27 cellular contexts compared by ENCODE assay signal in the genomic region with DNA sequence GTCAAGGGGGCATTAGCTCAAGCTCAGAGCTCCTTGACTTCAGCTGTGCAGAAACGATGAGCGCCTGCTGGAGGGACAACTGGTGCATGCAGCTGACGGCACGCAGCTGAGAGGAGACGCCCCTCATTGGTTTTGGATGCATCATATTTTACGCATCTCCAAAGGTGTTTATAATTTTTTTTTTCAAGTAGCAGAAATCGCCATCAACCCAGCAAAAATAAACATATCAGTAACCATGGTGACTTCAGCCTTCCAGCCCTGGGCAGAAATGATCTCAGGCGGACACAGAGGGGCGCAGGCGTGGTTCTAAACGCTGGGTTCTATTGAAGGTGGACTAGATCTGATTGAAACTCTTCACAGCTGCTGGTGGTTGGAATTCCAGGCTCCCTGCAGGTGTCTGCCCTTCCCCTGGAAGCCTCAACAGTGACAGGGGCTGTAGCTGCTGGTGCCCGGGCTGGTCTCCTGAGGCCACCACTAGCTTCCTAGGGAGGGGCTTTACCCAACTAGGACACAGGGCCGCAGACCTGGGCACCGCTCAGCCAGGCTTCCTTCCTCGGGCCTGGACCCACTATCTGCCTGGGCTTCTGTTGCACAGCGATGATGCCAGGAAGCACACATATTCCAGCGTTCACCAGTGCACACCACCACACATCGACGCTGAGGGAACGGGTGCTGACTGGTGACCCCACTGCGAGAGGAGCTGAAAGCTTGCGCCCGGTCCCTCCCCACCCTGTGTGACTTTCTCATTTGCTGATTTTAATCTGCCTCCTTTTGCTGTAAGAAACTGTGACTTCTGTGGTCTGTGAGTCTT.
DNase-seq lines count a peak whose midpoint lies in the region; ATAC-seq and TF ChIP-seq lines count a peak whose summit lies in the region.
"Had no signal": no experiment of that assay in that cellular context is flagged by ENCODE, and none has a peak within 500 bp of the region (broad histone marks: within the 10 kb centered on the region; RNA-seq: fewer than 3 reads in every experiment).

No MANE protein-coding gene starts in this region.

- H3K4me1 Mint-ChIP-seq in activated naive CD8-positive, alpha-beta T cell treated with anti-CD3 and anti-CD28 coated beads, Interleukin-2, amount 10 ng/mL, durations not matched to agents 7 days and 5 days = no peaks in the 10 kb centered on the region
- peaks cover 6% of the 10 kb centered on the region for H3K4me1 Mint-ChIP-seq in activated naive CD8-positive, alpha-beta T cell treated with anti-CD3 and anti-CD28 coated beads, Interleukin-2, amount 50 U/mL, for 24 hours
- H3K4me1 Mint-ChIP-seq in naive B cell = peaks cover 0 to 6% (median 4%) of the 10 kb centered on the region in 3 donors

- intact Hi-C loops in upper lobe of right lung (cut with DNase I) = no loop called here

- no peaks in the 10 kb centered on the region for H3K27me3 ChIP-seq in upper lobe of right lung
- H3K27me3 ChIP-seq: gastrocnemius medialis, pancreas, thyroid gland had no signal

- no peak overlapping the region for H3K27ac ChIP-seq in upper lobe of right lung
- H3K27ac ChIP-seq: gastrocnemius medialis, lower lobe of right lung, pancreas, stomach, thyroid gland had no signal

- TF ChIP-seq CTCF in upper lobe of right lung (IDR thresholded peaks at IDR 0.05) = no peak

- POLR2A ChIA-PET in activated naive CD8-positive, alpha-beta T cell treated with anti-CD3 and anti-CD28 coated beads, Interleukin-2, amount 10 ng/mL, durations not matched to agents 7 days and 5 days (lab: Charles Lee) = interaction anchor here (0.6 kb wide), 1 partner anchor 113 kb away, joined by 4 read pairs; no protein-coding TSS in a partner anchor

- H3K36me3 Mint-ChIP-seq in activated naive CD8-positive, alpha-beta T cell treated with anti-CD3 and anti-CD28 coated beads, Interleukin-2, amount 10 ng/mL, durations not matched to agents 7 days and 5 days = no peaks in the 10 kb centered on the region
- H3K36me3 Mint-ChIP-seq in activated naive CD8-positive, alpha-beta T cell treated with anti-CD3 and anti-CD28 coated beads, Interleukin-2, amount 50 U/mL, for 24 hours (ENCODE audit: low read depth) = no peaks in the 10 kb centered on the region
- no peaks in the 10 kb centered on the region for H3K36me3 Mint-ChIP-seq in naive B cell

- no peaks in the 10 kb centered on the region for H3K9me3 ChIP-seq in upper lobe of right lung
- H3K9me3 ChIP-seq: gastrocnemius medialis, lower lobe of right lung, pancreas, stomach, thyroid gland had no signal

- peaks cover 3% of the 10 kb centered on the region for H3K27me3 Mint-ChIP-seq in activated naive CD8-positive, alpha-beta T cell treated with anti-CD3 and anti-CD28 coated beads, Interleukin-2, amount 10 ng/mL, durations not matched to agents 7 days and 5 days
- H3K27me3 Mint-ChIP-seq in activated naive CD8-positive, alpha-beta T cell treated with anti-CD3 and anti-CD28 coated beads, Interleukin-2, amount 50 U/mL, for 24 hours = no peaks in the 10 kb centered on the region
- H3K27me3 Mint-ChIP-seq in naive B cell = peaks cover 17 to 39% (median 37%) of the 10 kb centered on the region in 3 donors
- H3K27me3 Mint-ChIP-seq: activated CD8-positive, alpha-beta T cell treated with anti-CD3 and anti-CD28 coated beads for 36 hours had no signal

- no peak overlapping the region for H3K4me3 ChIP-seq in upper lobe of right lung
- H3K4me3 ChIP-seq: gastrocnemius medialis, lower lobe of right lung, pancreas, stomach, thyroid gland had no signal

- H3K9me3 Mint-ChIP-seq in activated naive CD8-positive, alpha-beta T cell treated with anti-CD3 and anti-CD28 coated beads, Interleukin-2, amount 10 ng/mL, durations not matched to agents 7 days and 5 days = no peaks in the 10 kb centered on the region
- H3K9me3 Mint-ChIP-seq in activated naive CD8-positive, alpha-beta T cell treated with anti-CD3 and anti-CD28 coated beads, Interleukin-2, amount 50 U/mL, for 24 hours = no peaks in the 10 kb centered on the region
- no peaks in the 10 kb centered on the region for H3K9me3 Mint-ChIP-seq in naive B cell
- H3K9me3 Mint-ChIP-seq: activated CD8-positive, alpha-beta T cell treated with anti-CD3 and anti-CD28 coated beads for 36 hours; nephron progenitor cell had no signal

- H3K4me3 Mint-ChIP-seq in activated naive CD8-positive, alpha-beta T cell treated with anti-CD3 and anti-CD28 coated beads, Interleukin-2, amount 10 ng/mL, durations not matched to agents 7 days and 5 days = no peak overlapping the region
- no peak overlapping the region for H3K4me3 Mint-ChIP-seq in activated naive CD8-positive, alpha-beta T cell treated with anti-CD3 and anti-CD28 coated beads, Interleukin-2, amount 50 U/mL, for 24 hours
- H3K4me3 Mint-ChIP-seq in naive B cell = no peak overlapping the region
- H3K4me3 Mint-ChIP-seq: activated CD8-positive, alpha-beta T cell treated with anti-CD3 and anti-CD28 coated beads for 36 hours; nephron progenitor cell had no signal

- peaks cover 18% of the 10 kb centered on the region for H3K4me1 ChIP-seq in upper lobe of right lung

- ATAC-seq in activated naive CD8-positive, alpha-beta T cell treated with anti-CD3 and anti-CD28 coated beads, Interleukin-2, amount 10 ng/mL, durations not matched to agents 7 days and 5 days (ENCODE audit: low read depth) = no peak
- ATAC-seq in activated naive CD8-positive, alpha-beta T cell treated with anti-CD3 and anti-CD28 coated beads, Interleukin-2, amount 50 U/mL, for 24 hours = no peak
- peak; percentile 78 to 82 for ATAC-seq in naive B cell (ENCODE audit: low read depth in 2 of 2)
- ATAC-seq in upper lobe of right lung = no peak
- no peak for ATAC-seq in GM21423 (IDR thresholded peaks at IDR 0.05; ENCODE audit: unreplicated experiment)
- ATAC-seq: activated CD8-positive, alpha-beta T cell treated with anti-CD3 and anti-CD28 coated beads for 36 hours; gastrocnemius medialis; HepG2; lower lobe of right lung; Panc1; pancreas had no signal

- no peak overlapping the region for H3K27ac Mint-ChIP-seq in activated naive CD8-positive, alpha-beta T cell treated with anti-CD3 and anti-CD28 coated beads, Interleukin-2, amount 10 ng/mL, durations not matched to agents 7 days and 5 days
- no peak overlapping the region for H3K27ac Mint-ChIP-seq in activated naive CD8-positive, alpha-beta T cell treated with anti-CD3 and anti-CD28 coated beads, Interleukin-2, amount 50 U/mL, for 24 hours
- peak overlapping the region in 3 of 6 donors; percentile 34 to 68 (median 64) for H3K27ac Mint-ChIP-seq in naive B cell
- H3K27ac Mint-ChIP-seq: activated CD8-positive, alpha-beta T cell treated with anti-CD3 and anti-CD28 coated beads for 36 hours; nephron progenitor cell had no signal

- DNase-seq in activated naive CD8-positive, alpha-beta T cell treated with anti-CD3 and anti-CD28 coated beads, Interleukin-2, amount 10 ng/mL, durations not matched to agents 7 days and 5 days = peak; percentile 15
- no peak for DNase-seq in activated naive CD8-positive, alpha-beta T cell treated with anti-CD3 and anti-CD28 coated beads, Interleukin-2, amount 50 U/mL, for 24 hours
- DNase-seq in UCSD-AML1 (lab: John Stamatoyannopoulos, UW; ENCODE audit: unreplicated experiment) (peak; percentile 40), naive B cell (peak; percentile 43), upper lobe of right lung (peak; percentile 54), NCI-H2196 (lab: John Stamatoyannopoulos, UW; ENCODE audit: unreplicated experiment) (no peak)
- DNase-seq: activated CD4-positive, alpha-beta T cell treated with anti-CD3 and anti-CD28 coated beads for 1 hour; activated CD8-positive, alpha-beta T cell treated with anti-CD3 and anti-CD28 coated beads for 36 hours; activated gamma-delta T cell treated with Interleukin-2 at 50 U/mL for 16 hours; gastrocnemius medialis; Karpas-422; lower lobe of right lung; NCI-H1417; NCI-H2029 treated with DMSO at 0.1 percent for 48 hours; NCI-H345; NCI-H69; nephron progenitor cell; SHP77 treated with DMSO at 0.1 percent for 48 hours; small intestine; stimulated activated CD4-positive, alpha-beta T cell treated with anti-CD3 and anti-CD28 coated beads, Interleukin-1b, Interleukin-23, amount 100 ng/mL, for 48 hours; stomach; T-helper 2 cell; thyroid gland had no signal

- no peaks in the 10 kb centered on the region for H3K36me3 ChIP-seq in upper lobe of right lung
- H3K36me3 ChIP-seq: gastrocnemius medialis, lower lobe of right lung, pancreas, stomach, thyroid gland had no signal

Comparison
In these comparisons a context has a peak if more than half of its experiments do, and no peak if none do; other contexts are left out.
1. DNase-seq: peak in activated naive CD8-positive, alpha-beta T cell treated with anti-CD3 and anti-CD28 coated beads, Interleukin-2, amount 10 ng/mL, durations not matched to agents 7 days and 5 days (single experiment), UCSD-AML1 (single experiment), naive B cell (single experiment) and upper lobe of right lung (single experiment); none in activated naive CD8-positive, alpha-beta T cell treated with anti-CD3 and anti-CD28 coated beads, Interleukin-2, amount 50 U/mL, for 24 hours (single experiment) and NCI-H2196 (single experiment).
2. ATAC-seq: peak in naive B cell (2 of 2); none in activated naive CD8-positive, alpha-beta T cell treated with anti-CD3 and anti-CD28 coated beads, Interleukin-2, amount 10 ng/mL, durations not matched to agents 7 days and 5 days (single experiment), activated naive CD8-positive, alpha-beta T cell treated with anti-CD3 and anti-CD28 coated beads, Interleukin-2, amount 50 U/mL, for 24 hours (single experiment), upper lobe of right lung (single experiment) and GM21423 (single experiment).